8 cellular contexts compared by ENCODE assay signal in genomic region chr4:6974138-6974848, GRCh38.
DNase-seq lines count a peak whose midpoint lies in the region; FAIRE-seq and TF ChIP-seq lines count a peak whose summit lies in the region.

No MANE protein-coding gene starts in this region.

- H2AFZ ChIP-seq in neuronal stem cell (ENCODE audit: low read length): no peak overlapping the region

- H2BK120ac ChIP-seq in neuronal stem cell (ENCODE audit: low read depth, low read length): no peak overlapping the region

- no peak overlapping the region for H2BK5ac ChIP-seq in neuronal stem cell (ENCODE audit: low read length)

- no peaks in the 10 kb centered on the region for H3K79me1 ChIP-seq in neuronal stem cell (ENCODE audit: low read depth, low read length)

- TF ChIP-seq CTCF in GM12873 (IDR thresholded peaks at IDR 0.05; ENCODE audit: insufficient read depth, low read depth, low read length, missing control alignments): peak; percentile 99
- TF ChIP-seq CTCF in fibroblast of the aortic adventitia (IDR thresholded peaks at IDR 0.05; ENCODE audit: insufficient read depth, low read length): peak; percentile 99
- TF ChIP-seq CTCF in suprapubic skin (IDR thresholded peaks at IDR 0.05): peak; percentile 94 to 97

- H2AK5ac ChIP-seq in neuronal stem cell (ENCODE audit: low read depth, low read length): no peak overlapping the region

- DNase-seq in HT-29 (ENCODE audit: low spot score) (peak; percentile 90), RPMI7951 (ENCODE audit: low read depth) (peak; percentile 80), fibroblast of the aortic adventitia (ENCODE audit: low read depth) (peak; percentile 92), neuronal stem cell (ENCODE audit: low spot score) (peak; percentile 77), suprapubic skin (ENCODE audit: low spot score in 2 of 2) (peak; percentile 83 to 88)
- peak; percentile 65 to 71 for DNase-seq in activated T-helper 1 cell treated with anti-CD3 and anti-CD28 coated beads, Interleukin-2, amount 50 U/mL, for 16 hours (ENCODE audit: low read depth in 1 of 2, low spot score in 1 of 2)

- H3K27ac ChIP-seq in neuronal stem cell (replicated peaks; ENCODE audit: low read length) (no peak overlapping the region), suprapubic skin (no peak overlapping the region)

- no peak overlapping the region for H3K23ac ChIP-seq in neuronal stem cell (ENCODE audit: low read depth, low read length, poor library complexity)

- no peak overlapping the region for H4K91ac ChIP-seq in neuronal stem cell (ENCODE audit: low read depth, low read length, poor library complexity)

- H3K36me3 ChIP-seq in neuronal stem cell (replicated peaks in 1 of 2; ENCODE audit: control insufficient read depth in 2 of 2, insufficient read depth in 2 of 2, low read length in 2 of 2) (peaks cover 0 to 8% of the 10 kb centered on the region in 2 donors), suprapubic skin (peaks cover 6% of the 10 kb centered on the region)

- H3K14ac ChIP-seq in neuronal stem cell (ENCODE audit: low read length): no peak overlapping the region

- no peak for TF ChIP-seq POLR2A in suprapubic skin (IDR thresholded peaks at IDR 0.05)

- H4K8ac ChIP-seq in neuronal stem cell (ENCODE audit: low read depth, low read length): no peak overlapping the region

- peaks cover 9 to 13% of the 10 kb centered on the region in 2 donors for H3K4me1 ChIP-seq in neuronal stem cell (ENCODE audit: control insufficient read depth in 2 of 2, insufficient read depth in 1 of 2, low read depth in 1 of 2, low read length in 2 of 2)
- H3K4me1 ChIP-seq in suprapubic skin: peaks cover 13% of the 10 kb centered on the region

- no peak for TF ChIP-seq EP300 in suprapubic skin (IDR thresholded peaks at IDR 0.05)

- no CpG with 5 or more reads among the region's 7 CpGs for WGBS in neuronal stem cell (ENCODE audit: extremely low coverage in 2 of 2, insufficient read length in 2 of 2, insufficient replicate concordance in 1 of 2), 2 donors
- 25% methylated on average over 7 of the region's 7 CpGs for WGBS in suprapubic skin

- no peaks in the 10 kb centered on the region for H3K27me3 ChIP-seq in neuronal stem cell (ENCODE audit: control insufficient read depth in 3 of 3, insufficient read depth in 3 of 3, low read depth in 1 of 3, low read length in 3 of 3)
- no peaks in the 10 kb centered on the region for H3K27me3 ChIP-seq in suprapubic skin

- no peak overlapping the region for H3K4ac ChIP-seq in neuronal stem cell (ENCODE audit: low read length)

- no peak overlapping the region for H3K4me3 ChIP-seq in fibroblast of the aortic adventitia (ENCODE audit: low read depth, low read length)
- H3K4me3 ChIP-seq in neuronal stem cell (ENCODE audit: low read length in 2 of 2): no peak overlapping the region
- no peak overlapping the region for H3K4me3 ChIP-seq in suprapubic skin

- no peak overlapping the region for H2BK15ac ChIP-seq in neuronal stem cell (ENCODE audit: low read length)

- H3K9me3 ChIP-seq in neuronal stem cell (replicated peaks in 1 of 2; ENCODE audit: control insufficient read depth in 2 of 2, insufficient read depth in 1 of 2, low read depth in 1 of 2, low read length in 2 of 2) (peaks cover 0 to 3% of the 10 kb centered on the region in 2 donors), suprapubic skin (no peaks in the 10 kb centered on the region)

- peak; percentile 82 for FAIRE-seq in A204.1 (lab: Jason Lieb, UNC)

- no peak overlapping the region for H3K9ac ChIP-seq in neuronal stem cell (ENCODE audit: low read depth, low read length, poor library complexity)

- H2BK12ac ChIP-seq in neuronal stem cell (ENCODE audit: low read length): no peak overlapping the region

- H3K18ac ChIP-seq in neuronal stem cell (ENCODE audit: low read length): no peak overlapping the region

- H3K4me2 ChIP-seq in neuronal stem cell (ENCODE audit: insufficient read depth, low read length, poor library complexity, severe bottlenecking): no peak overlapping the region
